In the genomic region with DNA sequence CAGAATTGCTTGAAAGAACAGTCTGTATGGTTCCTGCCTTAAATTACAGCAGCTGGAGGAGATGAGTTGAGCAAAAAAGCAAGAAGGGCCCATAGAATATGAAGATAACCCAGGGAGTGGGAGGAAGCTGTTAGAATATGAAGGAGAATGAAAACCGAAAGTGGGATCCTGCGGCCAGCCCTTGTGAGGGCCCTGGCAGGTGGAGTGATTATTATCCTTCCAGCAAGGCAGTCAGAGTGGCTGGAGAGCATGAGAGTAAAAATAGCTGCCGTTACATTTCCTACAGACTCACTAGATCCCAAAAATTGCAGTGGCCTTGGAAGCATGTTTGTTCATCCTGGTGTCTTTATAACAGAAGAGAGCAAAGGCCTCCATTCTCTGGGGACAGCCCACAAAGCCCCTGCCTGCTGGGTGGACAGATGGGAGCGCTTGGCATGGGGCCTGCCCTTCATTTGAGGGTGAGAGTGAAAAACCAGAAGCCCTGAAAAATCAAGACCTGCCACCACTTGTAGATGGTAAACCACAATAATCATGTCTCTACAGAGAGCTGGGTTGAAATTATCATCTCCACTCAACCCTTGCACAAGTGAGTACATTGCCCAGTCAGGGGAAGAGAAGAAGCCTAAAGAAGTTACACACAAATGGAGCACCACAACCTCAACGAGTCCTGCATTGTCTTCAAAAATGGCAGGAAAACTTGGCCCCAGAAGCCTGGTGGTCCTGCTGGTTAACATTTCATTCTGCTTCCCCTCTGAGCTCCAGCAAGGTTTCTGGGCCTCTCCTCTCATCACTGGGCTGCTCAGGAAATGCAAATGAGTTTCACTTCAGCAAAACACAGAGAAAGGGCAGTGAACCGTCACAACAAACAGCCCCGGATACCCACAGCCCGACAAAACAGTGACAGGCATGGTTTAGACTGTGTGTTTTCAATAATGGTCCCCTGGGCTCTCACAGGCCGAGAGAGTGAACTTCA, we compare ENCODE assay signal across 1 cellular context.
TF ChIP-seq lines count a peak whose summit lies in the region.

No MANE protein-coding gene starts in this region.

TF ChIP-seq in GM12878, 131 proteins besides CTCF, POLR2A, EP300 and RAD21 (continues in another document):
- TF ChIP-seq RAD51 (IDR thresholded peaks at IDR 0.05) (0 out of 2 replicates have a peak, but pooled peaks have one; percentile 6), SP1 (IDR thresholded peaks at IDR 0.05; ENCODE audit: low read depth, low read length) (peak; percentile 75), CEBPB (IDR thresholded peaks at IDR 0.05; ENCODE audit: borderline replicate concordance in 1 of 2, low read depth in 2 of 2, low read length in 2 of 2) (peak in 1 of 2 experiments; percentile 95; a peak in 1 of 4 replicates), HDAC2 (IDR thresholded peaks at IDR 0.05) (no peak), BMI1 (IDR thresholded peaks at IDR 0.05; ENCODE audit: borderline replicate concordance) (peak; percentile 68; the same call in 1 of the 2 replicates), YY1 (IDR thresholded peaks at IDR 0.05; ENCODE audit: low read depth, low read length) (peak; percentile 59; the same call in 1 of the 2 replicates), GATAD2B (conservative IDR thresholded peaks at IDR 0.05; ENCODE audit: low read depth) (peak; percentile 74; the same call in 1 of the 2 replicates), TBL1XR1 (IDR thresholded peaks at IDR 0.05; ENCODE audit: low read depth, low read length) (peak; percentile 93; the same call in 1 of the 2 replicates), SPI1 (IDR thresholded peaks at IDR 0.05; ENCODE audit: borderline replicate concordance, insufficient read depth, low read depth, low read length) (peak; percentile 96), STAT3 (IDR thresholded peaks at IDR 0.05; ENCODE audit: low read depth, low read length) (0 out of 2 replicates have a peak, but pooled peaks have one; percentile 35), SMAD1 (IDR thresholded peaks at IDR 0.05; ENCODE audit: low read depth, partially characterized antibody) (peak; percentile 43), FOXM1 (IDR thresholded peaks at IDR 0.05; ENCODE audit: low read depth, low read length) (peak; percentile 95), NBN (IDR thresholded peaks at IDR 0.05) (peak; percentile 96), NR2F1 (conservative IDR thresholded peaks at IDR 0.05) (peak; percentile 76), ATF7 (IDR thresholded peaks at IDR 0.05; ENCODE audit: low read depth) (peak; percentile 72), GABPA (IDR thresholded peaks at IDR 0.05; ENCODE audit: low read depth) (no peak), SREBF1 (IDR thresholded peaks at IDR 0.05; ENCODE audit: low read length) (0 out of 2 replicates have a peak, but pooled peaks have one; percentile 23), YBX1 (IDR thresholded peaks at IDR 0.05) (no peak), IKZF2 (IDR thresholded peaks at IDR 0.05) (peak; percentile 80 to 87), NFIC (IDR thresholded peaks at IDR 0.05; ENCODE audit: low read depth, low read length) (peak; percentile 86), SIN3A (IDR thresholded peaks at IDR 0.05; ENCODE audit: low read depth, low read length) (no peak), ZNF24 (IDR thresholded peaks at IDR 0.05) (0 out of 2 replicates have a peak, but pooled peaks have one; percentile 13), ZNF217 (IDR thresholded peaks at IDR 0.05) (peak; percentile 67; the same call in 1 of the 2 replicates), CREM (IDR thresholded peaks at IDR 0.05; ENCODE audit: low read depth) (peak; percentile 82), IKZF1 (conservative IDR thresholded peaks at IDR 0.05) (peak; percentile 87), MEF2B (IDR thresholded peaks at IDR 0.05; ENCODE audit: partially characterized antibody, poor library complexity, severe bottlenecking) (peak; percentile 79), KLF5 (IDR thresholded peaks at IDR 0.05; ENCODE audit: partially characterized antibody) (peak; percentile 28), PML (IDR thresholded peaks at IDR 0.05; ENCODE audit: low read length) (peak; percentile 85; the same call in 1 of the 2 replicates), PAX8 (IDR thresholded peaks at IDR 0.05) (peak; percentile 85; the same call in 1 of the 2 replicates), CHD4 (IDR thresholded peaks at IDR 0.05) (no peak), TCF12 (IDR thresholded peaks at IDR 0.05; ENCODE audit: low read depth, low read length) (peak; percentile 49), ESRRA (IDR thresholded peaks at IDR 0.05; ENCODE audit: low read length) (no peak; the same call in 1 of the 2 replicates)
- TF ChIP-seq, protein P1, sequence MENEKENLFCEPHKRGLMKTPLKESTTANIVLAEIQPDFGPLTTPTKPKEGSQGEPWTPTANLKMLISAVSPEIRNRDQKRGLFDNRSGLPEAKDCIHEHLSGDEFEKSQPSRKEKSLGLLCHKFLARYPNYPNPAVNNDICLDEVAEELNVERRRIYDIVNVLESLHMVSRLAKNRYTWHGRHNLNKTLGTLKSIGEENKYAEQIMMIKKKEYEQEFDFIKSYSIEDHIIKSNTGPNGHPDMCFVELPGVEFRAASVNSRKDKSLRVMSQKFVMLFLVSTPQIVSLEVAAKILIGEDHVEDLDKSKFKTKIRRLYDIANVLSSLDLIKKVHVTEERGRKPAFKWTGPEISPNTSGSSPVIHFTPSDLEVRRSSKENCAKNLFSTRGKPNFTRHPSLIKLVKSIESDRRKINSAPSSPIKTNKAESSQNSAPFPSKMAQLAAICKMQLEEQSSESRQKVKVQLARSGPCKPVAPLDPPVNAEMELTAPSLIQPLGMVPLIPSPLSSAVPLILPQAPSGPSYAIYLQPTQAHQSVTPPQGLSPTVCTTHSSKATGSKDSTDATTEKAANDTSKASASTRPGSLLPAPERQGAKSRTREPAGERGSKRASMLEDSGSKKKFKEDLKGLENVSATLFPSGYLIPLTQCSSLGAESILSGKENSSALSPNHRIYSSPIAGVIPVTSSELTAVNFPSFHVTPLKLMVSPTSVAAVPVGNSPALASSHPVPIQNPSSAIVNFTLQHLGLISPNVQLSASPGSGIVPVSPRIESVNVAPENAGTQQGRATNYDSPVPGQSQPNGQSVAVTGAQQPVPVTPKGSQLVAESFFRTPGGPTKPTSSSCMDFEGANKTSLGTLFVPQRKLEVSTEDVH (IDR thresholded peaks at IDR 0.05; ENCODE audit: low read depth, partially characterized antibody), result peak; percentile 55
- TF ChIP-seq, protein P2, sequence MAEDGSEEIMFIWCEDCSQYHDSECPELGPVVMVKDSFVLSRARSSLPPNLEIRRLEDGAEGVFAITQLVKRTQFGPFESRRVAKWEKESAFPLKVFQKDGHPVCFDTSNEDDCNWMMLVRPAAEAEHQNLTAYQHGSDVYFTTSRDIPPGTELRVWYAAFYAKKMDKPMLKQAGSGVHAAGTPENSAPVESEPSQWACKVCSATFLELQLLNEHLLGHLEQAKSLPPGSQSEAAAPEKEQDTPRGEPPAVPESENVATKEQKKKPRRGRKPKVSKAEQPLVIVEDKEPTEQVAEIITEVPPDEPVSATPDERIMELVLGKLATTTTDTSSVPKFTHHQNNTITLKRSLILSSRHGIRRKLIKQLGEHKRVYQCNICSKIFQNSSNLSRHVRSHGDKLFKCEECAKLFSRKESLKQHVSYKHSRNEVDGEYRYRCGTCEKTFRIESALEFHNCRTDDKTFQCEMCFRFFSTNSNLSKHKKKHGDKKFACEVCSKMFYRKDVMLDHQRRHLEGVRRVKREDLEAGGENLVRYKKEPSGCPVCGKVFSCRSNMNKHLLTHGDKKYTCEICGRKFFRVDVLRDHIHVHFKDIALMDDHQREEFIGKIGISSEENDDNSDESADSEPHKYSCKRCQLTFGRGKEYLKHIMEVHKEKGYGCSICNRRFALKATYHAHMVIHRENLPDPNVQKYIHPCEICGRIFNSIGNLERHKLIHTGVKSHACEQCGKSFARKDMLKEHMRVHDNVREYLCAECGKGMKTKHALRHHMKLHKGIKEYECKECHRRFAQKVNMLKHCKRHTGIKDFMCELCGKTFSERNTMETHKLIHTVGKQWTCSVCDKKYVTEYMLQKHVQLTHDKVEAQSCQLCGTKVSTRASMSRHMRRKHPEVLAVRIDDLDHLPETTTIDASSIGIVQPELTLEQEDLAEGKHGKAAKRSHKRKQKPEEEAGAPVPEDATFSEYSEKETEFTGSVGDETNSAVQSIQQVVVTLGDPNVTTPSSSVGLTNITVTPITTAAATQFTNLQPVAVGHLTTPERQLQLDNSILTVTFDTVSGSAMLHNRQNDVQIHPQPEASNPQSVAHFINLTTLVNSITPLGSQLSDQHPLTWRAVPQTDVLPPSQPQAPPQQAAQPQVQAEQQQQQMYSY (CRISPR knock-in tag; IDR thresholded peaks at IDR 0.05), result no peak
- TF ChIP-seq, protein P3, sequence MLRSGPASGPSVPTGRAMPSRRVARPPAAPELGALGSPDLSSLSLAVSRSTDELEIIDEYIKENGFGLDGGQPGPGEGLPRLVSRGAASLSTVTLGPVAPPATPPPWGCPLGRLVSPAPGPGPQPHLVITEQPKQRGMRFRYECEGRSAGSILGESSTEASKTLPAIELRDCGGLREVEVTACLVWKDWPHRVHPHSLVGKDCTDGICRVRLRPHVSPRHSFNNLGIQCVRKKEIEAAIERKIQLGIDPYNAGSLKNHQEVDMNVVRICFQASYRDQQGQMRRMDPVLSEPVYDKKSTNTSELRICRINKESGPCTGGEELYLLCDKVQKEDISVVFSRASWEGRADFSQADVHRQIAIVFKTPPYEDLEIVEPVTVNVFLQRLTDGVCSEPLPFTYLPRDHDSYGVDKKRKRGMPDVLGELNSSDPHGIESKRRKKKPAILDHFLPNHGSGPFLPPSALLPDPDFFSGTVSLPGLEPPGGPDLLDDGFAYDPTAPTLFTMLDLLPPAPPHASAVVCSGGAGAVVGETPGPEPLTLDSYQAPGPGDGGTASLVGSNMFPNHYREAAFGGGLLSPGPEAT (IDR thresholded peaks at IDR 0.05; ENCODE audit: low read depth), result peak; percentile 73
- TF ChIP-seq, protein P4, sequence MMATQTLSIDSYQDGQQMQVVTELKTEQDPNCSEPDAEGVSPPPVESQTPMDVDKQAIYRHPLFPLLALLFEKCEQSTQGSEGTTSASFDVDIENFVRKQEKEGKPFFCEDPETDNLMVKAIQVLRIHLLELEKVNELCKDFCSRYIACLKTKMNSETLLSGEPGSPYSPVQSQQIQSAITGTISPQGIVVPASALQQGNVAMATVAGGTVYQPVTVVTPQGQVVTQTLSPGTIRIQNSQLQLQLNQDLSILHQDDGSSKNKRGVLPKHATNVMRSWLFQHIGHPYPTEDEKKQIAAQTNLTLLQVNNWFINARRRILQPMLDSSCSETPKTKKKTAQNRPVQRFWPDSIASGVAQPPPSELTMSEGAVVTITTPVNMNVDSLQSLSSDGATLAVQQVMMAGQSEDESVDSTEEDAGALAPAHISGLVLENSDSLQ (IDR thresholded peaks at IDR 0.05), result peak; percentile 69
- TF ChIP-seq, protein P5, sequence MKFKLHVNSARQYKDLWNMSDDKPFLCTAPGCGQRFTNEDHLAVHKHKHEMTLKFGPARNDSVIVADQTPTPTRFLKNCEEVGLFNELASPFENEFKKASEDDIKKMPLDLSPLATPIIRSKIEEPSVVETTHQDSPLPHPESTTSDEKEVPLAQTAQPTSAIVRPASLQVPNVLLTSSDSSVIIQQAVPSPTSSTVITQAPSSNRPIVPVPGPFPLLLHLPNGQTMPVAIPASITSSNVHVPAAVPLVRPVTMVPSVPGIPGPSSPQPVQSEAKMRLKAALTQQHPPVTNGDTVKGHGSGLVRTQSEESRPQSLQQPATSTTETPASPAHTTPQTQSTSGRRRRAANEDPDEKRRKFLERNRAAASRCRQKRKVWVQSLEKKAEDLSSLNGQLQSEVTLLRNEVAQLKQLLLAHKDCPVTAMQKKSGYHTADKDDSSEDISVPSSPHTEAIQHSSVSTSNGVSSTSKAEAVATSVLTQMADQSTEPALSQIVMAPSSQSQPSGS (IDR thresholded peaks at IDR 0.05; ENCODE audit: low read length), result peak; percentile 89
- TF ChIP-seq, protein P6, sequence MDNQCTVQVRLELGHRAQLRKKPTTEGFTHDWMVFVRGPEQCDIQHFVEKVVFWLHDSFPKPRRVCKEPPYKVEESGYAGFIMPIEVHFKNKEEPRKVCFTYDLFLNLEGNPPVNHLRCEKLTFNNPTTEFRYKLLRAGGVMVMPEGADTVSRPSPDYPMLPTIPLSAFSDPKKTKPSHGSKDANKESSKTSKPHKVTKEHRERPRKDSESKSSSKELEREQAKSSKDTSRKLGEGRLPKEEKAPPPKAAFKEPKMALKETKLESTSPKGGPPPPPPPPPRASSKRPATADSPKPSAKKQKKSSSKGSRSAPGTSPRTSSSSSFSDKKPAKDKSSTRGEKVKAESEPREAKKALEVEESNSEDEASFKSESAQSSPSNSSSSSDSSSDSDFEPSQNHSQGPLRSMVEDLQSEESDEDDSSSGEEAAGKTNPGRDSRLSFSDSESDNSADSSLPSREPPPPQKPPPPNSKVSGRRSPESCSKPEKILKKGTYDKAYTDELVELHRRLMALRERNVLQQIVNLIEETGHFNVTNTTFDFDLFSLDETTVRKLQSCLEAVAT (IDR thresholded peaks at IDR 0.05), result peak; percentile 82
- TF ChIP-seq, protein P7, sequence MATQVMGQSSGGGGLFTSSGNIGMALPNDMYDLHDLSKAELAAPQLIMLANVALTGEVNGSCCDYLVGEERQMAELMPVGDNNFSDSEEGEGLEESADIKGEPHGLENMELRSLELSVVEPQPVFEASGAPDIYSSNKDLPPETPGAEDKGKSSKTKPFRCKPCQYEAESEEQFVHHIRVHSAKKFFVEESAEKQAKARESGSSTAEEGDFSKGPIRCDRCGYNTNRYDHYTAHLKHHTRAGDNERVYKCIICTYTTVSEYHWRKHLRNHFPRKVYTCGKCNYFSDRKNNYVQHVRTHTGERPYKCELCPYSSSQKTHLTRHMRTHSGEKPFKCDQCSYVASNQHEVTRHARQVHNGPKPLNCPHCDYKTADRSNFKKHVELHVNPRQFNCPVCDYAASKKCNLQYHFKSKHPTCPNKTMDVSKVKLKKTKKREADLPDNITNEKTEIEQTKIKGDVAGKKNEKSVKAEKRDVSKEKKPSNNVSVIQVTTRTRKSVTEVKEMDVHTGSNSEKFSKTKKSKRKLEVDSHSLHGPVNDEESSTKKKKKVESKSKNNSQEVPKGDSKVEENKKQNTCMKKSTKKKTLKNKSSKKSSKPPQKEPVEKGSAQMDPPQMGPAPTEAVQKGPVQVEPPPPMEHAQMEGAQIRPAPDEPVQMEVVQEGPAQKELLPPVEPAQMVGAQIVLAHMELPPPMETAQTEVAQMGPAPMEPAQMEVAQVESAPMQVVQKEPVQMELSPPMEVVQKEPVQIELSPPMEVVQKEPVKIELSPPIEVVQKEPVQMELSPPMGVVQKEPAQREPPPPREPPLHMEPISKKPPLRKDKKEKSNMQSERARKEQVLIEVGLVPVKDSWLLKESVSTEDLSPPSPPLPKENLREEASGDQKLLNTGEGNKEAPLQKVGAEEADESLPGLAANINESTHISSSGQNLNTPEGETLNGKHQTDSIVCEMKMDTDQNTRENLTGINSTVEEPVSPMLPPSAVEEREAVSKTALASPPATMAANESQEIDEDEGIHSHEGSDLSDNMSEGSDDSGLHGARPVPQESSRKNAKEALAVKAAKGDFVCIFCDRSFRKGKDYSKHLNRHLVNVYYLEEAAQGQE (IDR thresholded peaks at IDR 0.05; ENCODE audit: low read depth, low read length), result 0 out of 2 replicates have a peak, but pooled peaks have one; percentile 34
